ENCODE assay signal across 3 cellular contexts in genomic region chr11:78666675-78667129, GRCh38.
TF ChIP-seq lines count a peak whose summit lies in the region.

No MANE protein-coding gene starts in this region.

TF ChIP-seq in IMR-90, 13 proteins besides CTCF, POLR2A, EP300 and RAD21:
- TF ChIP-seq CEBPB (IDR thresholded peaks at IDR 0.05; ENCODE audit: low read depth, low read length) = peak; percentile 12; the same call in 1 of the 2 replicates
- TF ChIP-seq, protein P1, sequence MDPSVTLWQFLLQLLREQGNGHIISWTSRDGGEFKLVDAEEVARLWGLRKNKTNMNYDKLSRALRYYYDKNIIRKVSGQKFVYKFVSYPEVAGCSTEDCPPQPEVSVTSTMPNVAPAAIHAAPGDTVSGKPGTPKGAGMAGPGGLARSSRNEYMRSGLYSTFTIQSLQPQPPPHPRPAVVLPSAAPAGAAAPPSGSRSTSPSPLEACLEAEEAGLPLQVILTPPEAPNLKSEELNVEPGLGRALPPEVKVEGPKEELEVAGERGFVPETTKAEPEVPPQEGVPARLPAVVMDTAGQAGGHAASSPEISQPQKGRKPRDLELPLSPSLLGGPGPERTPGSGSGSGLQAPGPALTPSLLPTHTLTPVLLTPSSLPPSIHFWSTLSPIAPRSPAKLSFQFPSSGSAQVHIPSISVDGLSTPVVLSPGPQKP (IDR thresholded peaks at IDR 0.05; ENCODE audit: borderline replicate concordance, low read depth, low read length) = no peak

TF ChIP-seq in K562, 482 proteins besides CTCF, POLR2A, EP300 and RAD21 (continues in another document):
- no peak for TF ChIP-seq CTCFL (IDR thresholded peaks at IDR 0.05; ENCODE audit: borderline replicate concordance, insufficient read depth, low read depth, low read length, poor library complexity, severe bottlenecking)
- no peak for TF ChIP-seq MCM3 (IDR thresholded peaks at IDR 0.05)
- TF ChIP-seq CBX3 (IDR thresholded peaks at IDR 0.05; ENCODE audit: borderline replicate concordance in 1 of 2, low read length in 2 of 2) = no peak
- TF ChIP-seq ADNP (tag; IDR thresholded peaks at IDR 0.05) = no peak
- TF ChIP-seq, protein P2, sequence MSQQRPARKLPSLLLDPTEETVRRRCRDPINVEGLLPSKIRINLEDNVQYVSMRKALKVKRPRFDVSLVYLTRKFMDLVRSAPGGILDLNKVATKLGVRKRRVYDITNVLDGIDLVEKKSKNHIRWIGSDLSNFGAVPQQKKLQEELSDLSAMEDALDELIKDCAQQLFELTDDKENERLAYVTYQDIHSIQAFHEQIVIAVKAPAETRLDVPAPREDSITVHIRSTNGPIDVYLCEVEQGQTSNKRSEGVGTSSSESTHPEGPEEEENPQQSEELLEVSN (IDR thresholded peaks at IDR 0.05; ENCODE audit: borderline replicate concordance in 1 of 2, extremely low read depth in 1 of 2, insufficient read depth in 1 of 2, insufficient read length in 1 of 2, low read depth in 1 of 2, low read length in 1 of 2, poor library complexity in 1 of 2, severe bottlenecking in 1 of 2) = no peak
- TF ChIP-seq KLF13 (tag; IDR thresholded peaks at IDR 0.05; ENCODE audit: borderline replicate concordance, low read depth) = no peak
- TF ChIP-seq ZNF41 (CRISPR knock-in tag; conservative IDR thresholded peaks at IDR 0.05) = no peak
- TF ChIP-seq NELFE (IDR thresholded peaks at IDR 0.05; ENCODE audit: insufficient read depth, insufficient read length) = no peak
- no peak for TF ChIP-seq THAP7 (CRISPR knock-in tag; IDR thresholded peaks at IDR 0.05)
- TF ChIP-seq ZNF830 (CRISPR knock-in tag; IDR thresholded peaks at IDR 0.05) = no peak
- TF ChIP-seq, protein P3, sequence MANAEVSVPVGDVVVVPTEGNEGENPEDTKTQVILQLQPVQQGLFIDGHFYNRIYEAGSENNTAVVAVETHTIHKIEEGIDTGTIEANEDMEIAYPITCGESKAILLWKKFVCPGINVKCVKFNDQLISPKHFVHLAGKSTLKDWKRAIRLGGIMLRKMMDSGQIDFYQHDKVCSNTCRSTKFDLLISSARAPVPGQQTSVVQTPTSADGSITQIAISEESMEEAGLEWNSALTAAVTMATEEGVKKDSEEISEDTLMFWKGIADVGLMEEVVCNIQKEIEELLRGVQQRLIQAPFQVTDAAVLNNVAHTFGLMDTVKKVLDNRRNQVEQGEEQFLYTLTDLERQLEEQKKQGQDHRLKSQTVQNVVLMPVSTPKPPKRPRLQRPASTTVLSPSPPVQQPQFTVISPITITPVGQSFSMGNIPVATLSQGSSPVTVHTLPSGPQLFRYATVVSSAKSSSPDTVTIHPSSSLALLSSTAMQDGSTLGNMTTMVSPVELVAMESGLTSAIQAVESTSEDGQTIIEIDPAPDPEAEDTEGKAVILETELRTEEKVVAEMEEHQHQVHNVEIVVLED (CRISPR knock-in tag; IDR thresholded peaks at IDR 0.05) = no peak
- TF ChIP-seq ZNF431 (CRISPR knock-in tag; IDR thresholded peaks at IDR 0.05) = no peak
- 0 out of 4 replicates have a peak, but pooled peaks of 1 of the 2 experiments have one; percentile 31 for TF ChIP-seq ZMIZ1 (IDR thresholded peaks at IDR 0.05; ENCODE audit: low read depth in 2 of 2, low read length in 2 of 2)
- TF ChIP-seq C11orf30 (IDR thresholded peaks at IDR 0.05; ENCODE audit: low read depth) = no peak
- peak; percentile 69; the same call in 1 of the 2 replicates for TF ChIP-seq ZNF589 (CRISPR knock-in tag; IDR thresholded peaks at IDR 0.05; ENCODE audit: low read depth)
- peak in 1 of 2 experiments; percentile 48; a peak in 1 of 4 replicates for TF ChIP-seq KDM1A (IDR thresholded peaks at IDR 0.05)
- no peak for TF ChIP-seq KAT7 (CRISPR knock-in tag; IDR thresholded peaks at IDR 0.05; ENCODE audit: borderline replicate concordance)
- TF ChIP-seq HDAC3 (IDR thresholded peaks at IDR 0.05; ENCODE audit: borderline replicate concordance, partially characterized antibody) = no peak
- peak; percentile 61 for TF ChIP-seq SMARCE1 (IDR thresholded peaks at IDR 0.05)
- TF ChIP-seq KDM5B (IDR thresholded peaks at IDR 0.05; ENCODE audit: insufficient replicate concordance, low read depth, low read length) = no peak
- no peak for TF ChIP-seq RUNX1 (IDR thresholded peaks at IDR 0.05; ENCODE audit: low read depth)

TF ChIP-seq in GM23338, 12 proteins besides CTCF, POLR2A, EP300 and RAD21:
- TF ChIP-seq, protein P4, sequence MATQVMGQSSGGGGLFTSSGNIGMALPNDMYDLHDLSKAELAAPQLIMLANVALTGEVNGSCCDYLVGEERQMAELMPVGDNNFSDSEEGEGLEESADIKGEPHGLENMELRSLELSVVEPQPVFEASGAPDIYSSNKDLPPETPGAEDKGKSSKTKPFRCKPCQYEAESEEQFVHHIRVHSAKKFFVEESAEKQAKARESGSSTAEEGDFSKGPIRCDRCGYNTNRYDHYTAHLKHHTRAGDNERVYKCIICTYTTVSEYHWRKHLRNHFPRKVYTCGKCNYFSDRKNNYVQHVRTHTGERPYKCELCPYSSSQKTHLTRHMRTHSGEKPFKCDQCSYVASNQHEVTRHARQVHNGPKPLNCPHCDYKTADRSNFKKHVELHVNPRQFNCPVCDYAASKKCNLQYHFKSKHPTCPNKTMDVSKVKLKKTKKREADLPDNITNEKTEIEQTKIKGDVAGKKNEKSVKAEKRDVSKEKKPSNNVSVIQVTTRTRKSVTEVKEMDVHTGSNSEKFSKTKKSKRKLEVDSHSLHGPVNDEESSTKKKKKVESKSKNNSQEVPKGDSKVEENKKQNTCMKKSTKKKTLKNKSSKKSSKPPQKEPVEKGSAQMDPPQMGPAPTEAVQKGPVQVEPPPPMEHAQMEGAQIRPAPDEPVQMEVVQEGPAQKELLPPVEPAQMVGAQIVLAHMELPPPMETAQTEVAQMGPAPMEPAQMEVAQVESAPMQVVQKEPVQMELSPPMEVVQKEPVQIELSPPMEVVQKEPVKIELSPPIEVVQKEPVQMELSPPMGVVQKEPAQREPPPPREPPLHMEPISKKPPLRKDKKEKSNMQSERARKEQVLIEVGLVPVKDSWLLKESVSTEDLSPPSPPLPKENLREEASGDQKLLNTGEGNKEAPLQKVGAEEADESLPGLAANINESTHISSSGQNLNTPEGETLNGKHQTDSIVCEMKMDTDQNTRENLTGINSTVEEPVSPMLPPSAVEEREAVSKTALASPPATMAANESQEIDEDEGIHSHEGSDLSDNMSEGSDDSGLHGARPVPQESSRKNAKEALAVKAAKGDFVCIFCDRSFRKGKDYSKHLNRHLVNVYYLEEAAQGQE (IDR thresholded peaks at IDR 0.05; ENCODE audit: unreplicated experiment) = no peak
- no peak for TF ChIP-seq ZNF114 (CRISPR knock-in tag; IDR thresholded peaks at IDR 0.05)
- TF ChIP-seq EZH2 (IDR thresholded peaks at IDR 0.05; ENCODE audit: low read depth, unreplicated experiment) = no peak
- TF ChIP-seq CREB1 (CRISPR knock-in tag; IDR thresholded peaks at IDR 0.05; ENCODE audit: low read depth) = no peak
- TF ChIP-seq, protein P5, sequence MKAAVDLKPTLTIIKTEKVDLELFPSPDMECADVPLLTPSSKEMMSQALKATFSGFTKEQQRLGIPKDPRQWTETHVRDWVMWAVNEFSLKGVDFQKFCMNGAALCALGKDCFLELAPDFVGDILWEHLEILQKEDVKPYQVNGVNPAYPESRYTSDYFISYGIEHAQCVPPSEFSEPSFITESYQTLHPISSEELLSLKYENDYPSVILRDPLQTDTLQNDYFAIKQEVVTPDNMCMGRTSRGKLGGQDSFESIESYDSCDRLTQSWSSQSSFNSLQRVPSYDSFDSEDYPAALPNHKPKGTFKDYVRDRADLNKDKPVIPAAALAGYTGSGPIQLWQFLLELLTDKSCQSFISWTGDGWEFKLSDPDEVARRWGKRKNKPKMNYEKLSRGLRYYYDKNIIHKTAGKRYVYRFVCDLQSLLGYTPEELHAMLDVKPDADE (IDR thresholded peaks at IDR 0.05) = no peak
- no peak for TF ChIP-seq EZH2phosphoT487 (IDR thresholded peaks at IDR 0.05; ENCODE audit: unreplicated experiment)
- no peak for TF ChIP-seq NANOG (IDR thresholded peaks at IDR 0.05; ENCODE audit: borderline replicate concordance)
- no peak for TF ChIP-seq ZNF331 (CRISPR knock-in tag; IDR thresholded peaks at IDR 0.05; ENCODE audit: low read depth)
- no peak for TF ChIP-seq POLR2AphosphoS5 (IDR thresholded peaks at IDR 0.05; ENCODE audit: low read depth)
- TF ChIP-seq STAT1 (IDR thresholded peaks at IDR 0.05; ENCODE audit: unreplicated experiment) = no peak
- TF ChIP-seq JUNB (IDR thresholded peaks at IDR 0.05; ENCODE audit: unreplicated experiment) = no peak
- TF ChIP-seq ZNF462 (CRISPR knock-in tag; IDR thresholded peaks at IDR 0.05) = no peak
